In genomic region chr6:70037445-70037844, GRCh38 we compare ENCODE assay signal across 26 cellular contexts.
"Had no signal": no experiment of that assay in that cellular context is flagged by ENCODE, and none has a peak within 500 bp of the region (broad histone marks: within the 10 kb centered on the region; RNA-seq: fewer than 3 reads in every experiment).

No MANE protein-coding gene starts in this region.

- DNase-seq: colonic mucosa; cortex of kidney; dermis blood vessel endothelial cell; dorsolateral prefrontal cortex; effector CD4-positive, alpha-beta T cell; effector CD8-positive, alpha-beta T cell; effector memory CD4-positive, alpha-beta T cell; effector memory CD8-positive, alpha-beta T cell; endodermal cell; erythroblast; esophagus squamous epithelium; foreskin fibroblast; foreskin keratinocyte; foreskin melanocyte; gastrocnemius medialis; glutamatergic neuron; head of caudate nucleus; heart left ventricle; heart right ventricle had no signal

- H3K4me3 ChIP-seq: colonic mucosa, coronary artery, dorsolateral prefrontal cortex, esophagus muscularis mucosa, esophagus squamous epithelium, gastrocnemius medialis, gastroesophageal sphincter, heart left ventricle, heart right ventricle, hepatocyte had no signal

- H3K36me3 ChIP-seq: colonic mucosa, esophagus muscularis mucosa, esophagus squamous epithelium, gastrocnemius medialis, gastroesophageal sphincter, heart left ventricle, heart right ventricle had no signal

- H3K4me2 ChIP-seq: hepatocyte had no signal

- H3K9me3 Mint-ChIP-seq: dendritic cell treated with granulocyte-macrophage colony-stimulating factor and Interleukin-4, amounts not matched to agents 40 ng/mL and 50 ng/mL, for 4 days; effector memory CD8-positive, alpha-beta T cell; endodermal cell had no signal

- ATAC-seq: effector memory CD8-positive, alpha-beta T cell; esophagus mucosa; foreskin keratinocyte; gastrocnemius medialis; gastroesophageal sphincter; heart left ventricle; heart right ventricle had no signal

- H3K27me3 ChIP-seq: colonic mucosa, dorsolateral prefrontal cortex, esophagus muscularis mucosa, esophagus squamous epithelium, foreskin keratinocyte, gastrocnemius medialis, gastroesophageal sphincter, heart left ventricle, heart right ventricle, hepatocyte had no signal

- H3K27me3 Mint-ChIP-seq: dendritic cell treated with granulocyte-macrophage colony-stimulating factor and Interleukin-4, amounts not matched to agents 40 ng/mL and 50 ng/mL, for 4 days; effector memory CD8-positive, alpha-beta T cell had no signal

- H3K27ac ChIP-seq: colonic mucosa, coronary artery, dorsolateral prefrontal cortex, epithelial cell of prostate, esophagus muscularis mucosa, esophagus squamous epithelium, foreskin keratinocyte, gastrocnemius medialis, gastroesophageal sphincter, heart left ventricle, heart right ventricle, hepatocyte had no signal

- H3K79me2 ChIP-seq: hepatocyte had no signal

- H3K27ac Mint-ChIP-seq: dendritic cell treated with granulocyte-macrophage colony-stimulating factor and Interleukin-4, amounts not matched to agents 40 ng/mL and 50 ng/mL, for 4 days; effector memory CD8-positive, alpha-beta T cell; endodermal cell had no signal

- H3K4me1 ChIP-seq: colonic mucosa, esophagus muscularis mucosa, esophagus squamous epithelium, foreskin keratinocyte, gastrocnemius medialis, gastroesophageal sphincter, heart left ventricle, heart right ventricle had no signal

- H2AFZ ChIP-seq: hepatocyte had no signal

- H3K9me3 ChIP-seq: colonic mucosa, esophagus muscularis mucosa, esophagus squamous epithelium, gastrocnemius medialis, gastroesophageal sphincter, heart left ventricle, heart right ventricle had no signal

- H3K4me3 Mint-ChIP-seq: dendritic cell treated with granulocyte-macrophage colony-stimulating factor and Interleukin-4, amounts not matched to agents 40 ng/mL and 50 ng/mL, for 4 days; effector memory CD8-positive, alpha-beta T cell; endodermal cell had no signal
